25 cellular contexts compared by ENCODE assay signal in genomic region chr10:110506448-110506847, GRCh38. TPM values are rescaled to one million over a fixed set of nuclear protein-coding genes. Genes with fewer than 3 reads are reported as not detected.
DNase-seq lines count a peak whose midpoint lies in the region; ATAC-seq, FAIRE-seq and TF ChIP-seq lines count a peak whose summit lies in the region.
"Had no signal": no experiment of that assay in that cellular context is flagged by ENCODE, and none has a peak within 500 bp of the region (broad histone marks: within the 10 kb centered on the region; RNA-seq: fewer than 3 reads in every experiment).

No MANE protein-coding gene starts in this region.

- peaks cover 1% of the 10 kb centered on the region for H3K36me3 ChIP-seq in Caco-2 (ENCODE audit: control insufficient read depth, insufficient read depth, low read length)
- H3K36me3 ChIP-seq: colonic mucosa, ovary had no signal

- no peak for TF ChIP-seq RAD21 in A549 (conservative IDR thresholded peaks at IDR 0.05 in 1 of 2, IDR thresholded peaks at IDR 0.05 in 1 of 2)

- no peak for TF ChIP-seq CTCF in A549 (IDR thresholded peaks at IDR 0.05)
- TF ChIP-seq CTCF in HFFc6 (IDR thresholded peaks at IDR 0.05) = no peak
- TF ChIP-seq CTCF in endothelial cell (IDR thresholded peaks at IDR 0.05; ENCODE audit: unreplicated experiment) = no peak
- TF ChIP-seq CTCF in Caco-2 (IDR thresholded peaks at IDR 0.05; ENCODE audit: insufficient read depth in 1 of 2, low read depth in 1 of 2, low read length in 1 of 2, severe bottlenecking in 1 of 2, unreplicated experiment in 1 of 2) = no peak

- H3K36me3 Mint-ChIP-seq in activated CD8-positive, alpha-beta memory T cell treated with anti-CD3 and anti-CD28 coated beads, Interleukin-2, amount 10 ng/mL, durations not matched to agents 7 days and 5 days = peaks cover 95% of the 10 kb centered on the region
- peaks cover 85% of the 10 kb centered on the region for H3K36me3 Mint-ChIP-seq in HFFc6 (ENCODE audit: low read depth)
- H3K36me3 Mint-ChIP-seq in endothelial cell (ENCODE audit: low read depth, unreplicated experiment) = peaks cover 45% of the 10 kb centered on the region
- H3K36me3 Mint-ChIP-seq in Caco-2 (ENCODE audit: insufficient read depth, unreplicated experiment) = peaks cover 47% of the 10 kb centered on the region

- POLR2A ChIA-PET in A549 (lab: Yijun Ruan, JAX) (interaction anchor here (1.0 kb wide), 1 partner anchor 10 kb away, joined by 3 read pairs; no protein-coding TSS in a partner anchor), Caco-2 (lab: Charles Lee) (no interaction called here)

- H3K4me1 ChIP-seq in A549 (peaks cover 99% of the 10 kb centered on the region), Caco-2 (peaks cover 18% of the 10 kb centered on the region)

- TF ChIP-seq EP300 in A549 (IDR thresholded peaks at IDR 0.05) = no peak

- H3K27ac ChIP-seq in A549 = no peak overlapping the region
- H3K27ac ChIP-seq: colonic mucosa, ovary, right lobe of liver, SK-N-MC had no signal

- H3K4me3 ChIP-seq in A549 = no peak overlapping the region
- H3K4me3 ChIP-seq in Caco-2 (ENCODE audit: low read depth, low read length) = no peak overlapping the region
- H3K4me3 ChIP-seq: BLaER1 treated with 17β-estradiol and CSF1 and Interleukin-3, amounts not matched to agents 10 nM and 100 nM; colonic mucosa; ovary; right lobe of liver; SK-N-MC had no signal

- WGBS in A549 (ENCODE audit: missing lambda C conversion rate) = 94% methylated on average over 2 of the region's 2 CpGs

- no peaks in the 10 kb centered on the region for H3K27me3 Mint-ChIP-seq in activated CD8-positive, alpha-beta memory T cell treated with anti-CD3 and anti-CD28 coated beads, Interleukin-2, amount 10 ng/mL, durations not matched to agents 7 days and 5 days
- peaks cover 45% of the 10 kb centered on the region for H3K27me3 Mint-ChIP-seq in HFFc6 (ENCODE audit: insufficient read depth)
- peaks cover 7% of the 10 kb centered on the region for H3K27me3 Mint-ChIP-seq in endothelial cell (ENCODE audit: unreplicated experiment)
- H3K27me3 Mint-ChIP-seq in Caco-2 (ENCODE audit: insufficient read depth, unreplicated experiment) = no peaks in the 10 kb centered on the region
- H3K27me3 Mint-ChIP-seq: naive thymus-derived CD8-positive, alpha-beta T cell had no signal

- no TSS peak for BruUV-seq in Caco-2 (replicated peaks; lab: Mats Ljungman, UMichigan)

- TF ChIP-seq POLR2A in A549 (IDR thresholded peaks at IDR 0.05; ENCODE audit: low read length) = no peak

- no peak for ATAC-seq in activated CD8-positive, alpha-beta memory T cell treated with anti-CD3 and anti-CD28 coated beads, Interleukin-2, amount 10 ng/mL, durations not matched to agents 7 days and 5 days
- ATAC-seq in A549 = no peak
- no peak for ATAC-seq in HG02870 (IDR thresholded peaks at IDR 0.05; ENCODE audit: unreplicated experiment)
- ATAC-seq: naive thymus-derived CD8-positive, alpha-beta T cell had no signal

- intact Hi-C loops in Caco-2 (cut with micrococcal nuclease; ENCODE audit: unreplicated experiment) = no loop called here

- H3K4me2 ChIP-seq in A549 = peak overlapping the region; percentile 85; the same call in 2 of the 3 replicates

- FAIRE-seq in A549 (lab: Jason Lieb, UNC) = no peak
- FAIRE-seq: D721Med, endometrium, GM18507 had no signal

- DNase-seq in activated CD8-positive, alpha-beta memory T cell treated with anti-CD3 and anti-CD28 coated beads, Interleukin-2, amount 10 ng/mL, durations not matched to agents 7 days and 5 days = no peak
- DNase-seq in activated CD8-positive, alpha-beta memory T cell treated with anti-CD3 and anti-CD28 coated beads, Interleukin-2, amount 50 U/mL, for 48 hours = no peak
- DNase-seq in A549 (ENCODE audit: low read depth in 1 of 2, low spot score in 1 of 2) (no peak), HFFc6 (no peak), endothelial cell (ENCODE audit: low spot score) (no peak), NCI-H446 treated with DMSO at 0.1 percent for 48 hours (lab: John Stamatoyannopoulos, UW) (no peak), Caco-2 (no peak)
- DNase-seq: ACHN; activated CD4-positive, alpha-beta T cell treated with anti-CD3 and anti-CD28 coated beads, Interleukin-2, amount 50 U/mL, for 4 hours; activated T-cell treated with anti-CD3 and anti-CD28 coated beads, Interleukin-2, amount 50 U/mL, for 1 hour; colonic mucosa; H7; naive thymus-derived CD8-positive, alpha-beta T cell; NCI-H1436 treated with DMSO at 0.1 percent for 48 hours; NCI-H524; ovary; right lobe of liver; T-helper 9 cell had no signal

- H3K27ac Mint-ChIP-seq in activated CD8-positive, alpha-beta memory T cell treated with anti-CD3 and anti-CD28 coated beads, Interleukin-2, amount 10 ng/mL, durations not matched to agents 7 days and 5 days = peak overlapping the region; percentile 13
- peak overlapping the region; percentile 68 for H3K27ac Mint-ChIP-seq in HFFc6
- H3K27ac Mint-ChIP-seq in endothelial cell (ENCODE audit: unreplicated experiment) = peak overlapping the region; percentile 85
- H3K27ac Mint-ChIP-seq in Caco-2 (ENCODE audit: unreplicated experiment) = no peak overlapping the region
- H3K27ac Mint-ChIP-seq: mesothelial cell of epicardium had no signal

- H3K27me3 ChIP-seq in Caco-2 (replicated peaks; ENCODE audit: control insufficient read depth, insufficient read depth, low read length) = no peaks in the 10 kb centered on the region
- H3K27me3 ChIP-seq: colonic mucosa, ovary, right lobe of liver had no signal

- H3K9me3 ChIP-seq in A549 = no peaks in the 10 kb centered on the region
- H3K9me3 ChIP-seq in Caco-2 = no peaks in the 10 kb centered on the region
- H3K9me3 ChIP-seq: colonic mucosa, ovary, right lobe of liver had no signal

- CTCF ChIA-PET in activated CD8-positive, alpha-beta memory T cell treated with anti-CD3 and anti-CD28 coated beads, Interleukin-2, amount 10 ng/mL, durations not matched to agents 7 days and 5 days (lab: Charles Lee) = interaction anchor here (0.5 to 11.1 kb wide), 8 partner anchors 40 to 301 kb away, joined by 3 to 178 read pairs (median 3); partner anchors contain the start of gene SMNDC1
- CTCF ChIA-PET in A549 (lab: Yijun Ruan, JAX) = interaction anchor here (0.6 to 5.6 kb wide), 6 partner anchors 8 to 196 kb away, joined by 3 to 21 read pairs (median 6); partner anchors contain the start of gene DUSP5
- CTCF ChIA-PET in Caco-2 (lab: Charles Lee) = interaction anchor here (0.7 kb wide), 1 partner anchor 148 kb away, joined by 3 read pairs; no protein-coding TSS in a partner anchor

- H3K4me1 Mint-ChIP-seq in activated CD8-positive, alpha-beta memory T cell treated with anti-CD3 and anti-CD28 coated beads, Interleukin-2, amount 10 ng/mL, durations not matched to agents 7 days and 5 days = peaks cover 94% of the 10 kb centered on the region
- H3K4me1 Mint-ChIP-seq in HFFc6 (ENCODE audit: low read depth) (peaks cover 97% of the 10 kb centered on the region), endothelial cell (ENCODE audit: unreplicated experiment) (peaks cover 72% of the 10 kb centered on the region), Caco-2 (ENCODE audit: low read depth, unreplicated experiment) (peaks cover 2% of the 10 kb centered on the region)

- no peaks in the 10 kb centered on the region for H3K9me3 Mint-ChIP-seq in activated CD8-positive, alpha-beta memory T cell treated with anti-CD3 and anti-CD28 coated beads, Interleukin-2, amount 10 ng/mL, durations not matched to agents 7 days and 5 days (ENCODE audit: low read depth)
- H3K9me3 Mint-ChIP-seq in HFFc6 (no peaks in the 10 kb centered on the region), endothelial cell (ENCODE audit: unreplicated experiment) (no peaks in the 10 kb centered on the region), Caco-2 (ENCODE audit: unreplicated experiment) (no peaks in the 10 kb centered on the region)
- H3K9me3 Mint-ChIP-seq: mesothelial cell of epicardium; naive thymus-derived CD8-positive, alpha-beta T cell had no signal

- no peak overlapping the region for H3K4me3 Mint-ChIP-seq in activated CD8-positive, alpha-beta memory T cell treated with anti-CD3 and anti-CD28 coated beads, Interleukin-2, amount 10 ng/mL, durations not matched to agents 7 days and 5 days
- peak overlapping the region; percentile 45; the same call in 1 of the 2 replicates for H3K4me3 Mint-ChIP-seq in HFFc6
- no peak overlapping the region for H3K4me3 Mint-ChIP-seq in endothelial cell (ENCODE audit: unreplicated experiment)
- H3K4me3 Mint-ChIP-seq in Caco-2 (ENCODE audit: unreplicated experiment) = no peak overlapping the region
- H3K4me3 Mint-ChIP-seq: mesothelial cell of epicardium; naive thymus-derived CD8-positive, alpha-beta T cell had no signal

TF ChIP-seq in A549, 52 proteins besides CTCF, POLR2A, EP300 and RAD21:
- TF ChIP-seq NFE2L2 (conservative IDR thresholded peaks at IDR 0.05; ENCODE audit: low read length) (no peak), BHLHE40 (IDR thresholded peaks at IDR 0.05; ENCODE audit: low read depth, low read length) (no peak), ZSCAN20 (CRISPR knock-in tag; IDR thresholded peaks at IDR 0.05) (no peak), CHD2 (IDR thresholded peaks at IDR 0.05; ENCODE audit: low read length, partially characterized antibody) (no peak)

RNA-seq across cellular contexts. Expression of gene DUSP5, which starts 8.7 kb away (rescaled TPM):
- total RNA-seq in activated CD8-positive, alpha-beta memory T cell treated with anti-CD3 and anti-CD28 coated beads, Interleukin-2, amount 10 ng/mL, durations not matched to agents 7 days and 5 days = 100 to 1,000 TPM; 102 to 223 TPM
- 152 and 171 TPM in 2 replicates for polyA plus RNA-seq in A549 (2011; rRNA removed)
- polyA plus RNA-seq in A549 (2012; cell fraction: cytosol; rRNA removed) = 92.2 and 125 TPM in 2 replicates
- polyA plus RNA-seq in A549 (2012; cell fraction: nucleus; rRNA removed) = 137 and 140 TPM in 2 replicates
- polyA plus RNA-seq in A549 (2017; fragmentation: RNase III; extraction: RNeasy Plus Mini Kit Qiagen cat#74134 plus additional on column Dnase treatment) = 47.9 to 49.3 TPM (median 48.8 TPM) in 3 replicates
- 652 and 758 TPM in 2 replicates for polyA minus RNA-seq in A549 (2011; rRNA and poly(A)+ RNA removed)
- total RNA-seq in HFFc6 (2021; fragmentation: NEBNext Ultra II Directional; extraction: Animal tissue kit (Norgen Biotek cat#: 25700)) = 10 to 100 TPM; 31.9 to 58.2 (median 35.0) TPM
- total RNA-seq in endothelial cell (ENCODE audit: unreplicated experiment) = 46.0 TPM
- total RNA-seq in Caco-2 (2022) = 15.0 and 18.4 TPM in 2 replicates
